ENCODE assay signal across 8 cellular contexts in the genomic region with DNA sequence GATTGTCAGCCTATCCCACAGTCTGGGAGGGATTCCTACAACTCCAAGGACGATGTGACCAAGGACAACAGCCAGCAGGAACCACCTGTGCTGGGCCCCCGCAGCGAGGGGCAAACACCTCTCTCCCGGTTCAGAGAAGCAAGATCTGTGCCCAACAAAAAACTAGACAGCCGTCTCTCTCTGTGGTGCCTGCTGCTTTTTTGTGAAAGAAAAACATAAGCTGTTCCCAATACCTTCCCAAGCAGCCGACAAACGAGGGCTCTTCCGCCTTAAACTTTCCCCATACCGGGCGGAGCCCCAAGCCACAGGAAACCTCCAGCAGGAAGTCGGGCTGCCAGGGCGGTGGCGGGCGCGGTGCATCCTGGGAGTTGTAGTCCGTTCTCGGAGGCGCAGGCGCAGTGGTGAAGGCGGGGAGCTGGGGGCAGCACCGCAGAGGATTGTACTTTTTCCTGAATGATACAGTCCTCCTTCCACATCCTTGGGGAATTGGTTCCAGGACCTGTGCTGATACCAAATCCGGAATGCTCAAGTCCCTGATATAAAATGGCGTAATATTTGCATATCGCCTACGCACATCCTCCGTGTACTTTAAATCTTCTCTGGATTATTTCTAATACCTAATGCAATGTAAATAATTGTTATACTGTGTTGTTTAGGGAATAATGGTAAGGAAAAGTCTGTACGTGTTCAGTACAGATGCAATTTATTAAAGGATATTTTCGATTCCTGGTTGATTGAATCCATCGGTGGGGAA.
A peak's percentile ranks its signal among the peaks of the same experiment; 100 is the strongest.
DNase-seq lines count a peak whose midpoint lies in the region; ATAC-seq and TF ChIP-seq lines count a peak whose summit lies in the region.

No MANE protein-coding gene starts in this region.

- H3K27me3 Mint-ChIP-seq in stimulated activated naive CD8-positive, alpha-beta T cell treated with anti-CD3 and anti-CD28 coated beads, Interleukin-15, amount 100 ng/mL, for 72 hours = no peaks in the 10 kb centered on the region

- no peaks in the 10 kb centered on the region for H3K36me3 ChIP-seq in ES-I3 (ENCODE audit: insufficient read depth, low read length)
- H3K36me3 ChIP-seq in HAP-1 (replicated peaks) = no peaks in the 10 kb centered on the region
- H3K36me3 ChIP-seq in MM.1S (replicated peaks; ENCODE audit: insufficient read depth, low read length) = no peaks in the 10 kb centered on the region
- no peaks in the 10 kb centered on the region for H3K36me3 ChIP-seq in neural cell (ENCODE audit: insufficient read depth, low read length)

- no peaks in the 10 kb centered on the region for H3K9me3 Mint-ChIP-seq in stimulated activated naive CD8-positive, alpha-beta T cell treated with anti-CD3 and anti-CD28 coated beads, Interleukin-15, amount 100 ng/mL, for 72 hours

- H3K27me3 ChIP-seq in HAP-1 (ENCODE audit: low read depth) (no peaks in the 10 kb centered on the region), MM.1S (replicated peaks; ENCODE audit: insufficient read depth, low read length) (no peaks in the 10 kb centered on the region), neural cell (ENCODE audit: insufficient read depth, low read depth, low read length) (no peaks in the 10 kb centered on the region)

- H3K9me2 ChIP-seq in MM.1S (replicated peaks; ENCODE audit: insufficient read depth, low read length) (no peaks in the 10 kb centered on the region), neural cell (ENCODE audit: insufficient read depth, low read length) (no peaks in the 10 kb centered on the region)

- no peak for TF ChIP-seq RAD21 in neural cell (conservative IDR thresholded peaks at IDR 0.05)

- H3K4me3 ChIP-seq in HAP-1 (peak overlapping the region; percentile 49), MM.1S (ENCODE audit: low read length) (peak overlapping the region; percentile 80), foreskin fibroblast (ENCODE audit: low read depth in 1 of 2, low read length in 2 of 2) (peak overlapping the region; percentile 77 to 82), neural cell (ENCODE audit: low read length) (peak overlapping the region; percentile 77)

- peak overlapping the region; percentile 96 to 99 for H3K27ac Mint-ChIP-seq in stimulated activated naive CD8-positive, alpha-beta T cell treated with anti-CD3 and anti-CD28 coated beads, Interleukin-15, amount 100 ng/mL, for 72 hours

- peak overlapping the region; percentile 73 for H3K9ac ChIP-seq in ES-I3 (ENCODE audit: low read depth, low read length)
- H3K9ac ChIP-seq in MM.1S (ENCODE audit: low read length) = peak overlapping the region; percentile 93
- H3K9ac ChIP-seq in neural cell (ENCODE audit: low read length) = peak overlapping the region; percentile 66

- no peaks in the 10 kb centered on the region for H3K9me3 ChIP-seq in ES-I3 (ENCODE audit: control insufficient read depth, insufficient read depth, low read length)
- H3K9me3 ChIP-seq in HAP-1 = no peaks in the 10 kb centered on the region
- H3K9me3 ChIP-seq in MM.1S (replicated peaks; ENCODE audit: insufficient read depth, low read length) = no peaks in the 10 kb centered on the region
- H3K9me3 ChIP-seq in neural cell (ENCODE audit: low read length) = no peaks in the 10 kb centered on the region

- peaks cover 25% of the 10 kb centered on the region for H3K79me2 ChIP-seq in MM.1S (ENCODE audit: low read length)
- no peaks in the 10 kb centered on the region for H3K79me2 ChIP-seq in neural cell (replicated peaks; ENCODE audit: insufficient read depth, low read length)

- DNase-seq in HAP-1 (ENCODE audit: low spot score in 2 of 2) (peak; percentile 93 to 98), MM.1S (peak; percentile 92), SHP77 treated with DMSO at 0.1 percent for 48 hours (lab: John Stamatoyannopoulos, UW) (peak; percentile 78), activated gamma-delta T cell treated with Interleukin-2 at 50 U/mL for 16 hours (peak; percentile 91), foreskin fibroblast (peak; percentile 94 to 98)
- peak; percentile 83 to 89 for DNase-seq in stimulated activated naive CD8-positive, alpha-beta T cell treated with anti-CD3 and anti-CD28 coated beads, Interleukin-15, amount 100 ng/mL, for 72 hours

- H3F3A ChIP-seq in MM.1S (ENCODE audit: insufficient read depth, low read length) (peaks cover 59% of the 10 kb centered on the region), neural cell (ENCODE audit: insufficient read depth, low read length, poor library complexity, severe bottlenecking) (no peaks in the 10 kb centered on the region)

- TF ChIP-seq CTCF in MM.1S (IDR thresholded peaks at IDR 0.05; ENCODE audit: low read length) (no peak), foreskin fibroblast (IDR thresholded peaks at IDR 0.05; ENCODE audit: low read depth, low read length) (no peak), neural cell (IDR thresholded peaks at IDR 0.05; ENCODE audit: poor library complexity, severe bottlenecking) (no peak)

- peaks cover 4% of the 10 kb centered on the region; the same call in 1 of the 2 replicates for H3K4me1 ChIP-seq in ES-I3 (ENCODE audit: insufficient read depth, low read length)
- H3K4me1 ChIP-seq in HAP-1 = peaks cover 6% of the 10 kb centered on the region; the same call in 1 of the 2 replicates
- peaks cover 37% of the 10 kb centered on the region for H3K4me1 ChIP-seq in MM.1S (ENCODE audit: low read length)

- H3K27ac ChIP-seq in MM.1S (ENCODE audit: low read length) (peak overlapping the region; percentile 97), neural cell (ENCODE audit: low read length) (peak overlapping the region; percentile 28)

- peaks cover 46% of the 10 kb centered on the region for H3K4me1 Mint-ChIP-seq in stimulated activated naive CD8-positive, alpha-beta T cell treated with anti-CD3 and anti-CD28 coated beads, Interleukin-15, amount 100 ng/mL, for 72 hours

- H3K4me2 ChIP-seq in MM.1S (ENCODE audit: low read depth, low read length) = peak overlapping the region; percentile 72
- H3K4me2 ChIP-seq in neural cell (ENCODE audit: low read length) = peak overlapping the region; percentile 72

- ATAC-seq in stimulated activated naive CD8-positive, alpha-beta T cell treated with anti-CD3 and anti-CD28 coated beads, Interleukin-15, amount 100 ng/mL, for 72 hours = peak; percentile 85

- in situ Hi-C loops in HAP-1 (cut with MboI; ENCODE audit: low sequenced_read_pairs) = loop anchor here (10.0 kb wide), 1 partner anchor 263 kb away; no protein-coding TSS in a partner anchor

- H2AFZ ChIP-seq in MM.1S (ENCODE audit: low read length) (0 out of 2 replicates have a peak overlapping the region, but pooled peaks have one; percentile 32), neural cell (ENCODE audit: low read depth, low read length) (peak overlapping the region; percentile 90)

- H4K20me1 ChIP-seq in MM.1S (ENCODE audit: insufficient read depth, low read length) = no peaks in the 10 kb centered on the region
- H4K20me1 ChIP-seq in neural cell (ENCODE audit: insufficient read depth) = no peaks in the 10 kb centered on the region

- peak overlapping the region; percentile 86 to 90 for H3K4me3 Mint-ChIP-seq in stimulated activated naive CD8-positive, alpha-beta T cell treated with anti-CD3 and anti-CD28 coated beads, Interleukin-15, amount 100 ng/mL, for 72 hours

- TF ChIP-seq EP300 in neural cell (conservative IDR thresholded peaks at IDR 0.05; ENCODE audit: poor library complexity, severe bottlenecking) = no peak

TF ChIP-seq in neural cell, 6 proteins besides CTCF, POLR2A, EP300 and RAD21:
- TF ChIP-seq SMC3 (conservative IDR thresholded peaks at IDR 0.05; ENCODE audit: poor library complexity) (no peak), POLR2AphosphoS5 (IDR thresholded peaks at IDR 0.05) (peak; percentile 76), EZH2 (IDR thresholded peaks at IDR 0.05; ENCODE audit: borderline replicate concordance, insufficient read depth, low read length, poor library complexity, severe bottlenecking) (no peak), MXI1 (conservative IDR thresholded peaks at IDR 0.05; ENCODE audit: poor library complexity, severe bottlenecking) (peak; percentile 50), TAF1 (IDR thresholded peaks at IDR 0.05; ENCODE audit: low read depth) (no peak)
- TF ChIP-seq, protein P1, sequence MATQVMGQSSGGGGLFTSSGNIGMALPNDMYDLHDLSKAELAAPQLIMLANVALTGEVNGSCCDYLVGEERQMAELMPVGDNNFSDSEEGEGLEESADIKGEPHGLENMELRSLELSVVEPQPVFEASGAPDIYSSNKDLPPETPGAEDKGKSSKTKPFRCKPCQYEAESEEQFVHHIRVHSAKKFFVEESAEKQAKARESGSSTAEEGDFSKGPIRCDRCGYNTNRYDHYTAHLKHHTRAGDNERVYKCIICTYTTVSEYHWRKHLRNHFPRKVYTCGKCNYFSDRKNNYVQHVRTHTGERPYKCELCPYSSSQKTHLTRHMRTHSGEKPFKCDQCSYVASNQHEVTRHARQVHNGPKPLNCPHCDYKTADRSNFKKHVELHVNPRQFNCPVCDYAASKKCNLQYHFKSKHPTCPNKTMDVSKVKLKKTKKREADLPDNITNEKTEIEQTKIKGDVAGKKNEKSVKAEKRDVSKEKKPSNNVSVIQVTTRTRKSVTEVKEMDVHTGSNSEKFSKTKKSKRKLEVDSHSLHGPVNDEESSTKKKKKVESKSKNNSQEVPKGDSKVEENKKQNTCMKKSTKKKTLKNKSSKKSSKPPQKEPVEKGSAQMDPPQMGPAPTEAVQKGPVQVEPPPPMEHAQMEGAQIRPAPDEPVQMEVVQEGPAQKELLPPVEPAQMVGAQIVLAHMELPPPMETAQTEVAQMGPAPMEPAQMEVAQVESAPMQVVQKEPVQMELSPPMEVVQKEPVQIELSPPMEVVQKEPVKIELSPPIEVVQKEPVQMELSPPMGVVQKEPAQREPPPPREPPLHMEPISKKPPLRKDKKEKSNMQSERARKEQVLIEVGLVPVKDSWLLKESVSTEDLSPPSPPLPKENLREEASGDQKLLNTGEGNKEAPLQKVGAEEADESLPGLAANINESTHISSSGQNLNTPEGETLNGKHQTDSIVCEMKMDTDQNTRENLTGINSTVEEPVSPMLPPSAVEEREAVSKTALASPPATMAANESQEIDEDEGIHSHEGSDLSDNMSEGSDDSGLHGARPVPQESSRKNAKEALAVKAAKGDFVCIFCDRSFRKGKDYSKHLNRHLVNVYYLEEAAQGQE (IDR thresholded peaks at IDR 0.05; ENCODE audit: borderline replicate concordance) = peak; percentile 78

Comparison
In these comparisons a context has a peak if more than half of its experiments do, and no peak if none do; other contexts are left out.
1. Peak in every context shown above with its lines: DNase-seq, ATAC-seq, H3K4me3 ChIP-seq and H3K27ac ChIP-seq.